In genomic region chr15:40844543-40844981, GRCh38 we compare ENCODE assay signal across 9 cellular contexts. TPM values are rescaled to one million over a fixed set of nuclear protein-coding genes. Genes with fewer than 3 reads are reported as not detected.
DNase-seq lines count a peak whose midpoint lies in the region; ATAC-seq and TF ChIP-seq lines count a peak whose summit lies in the region.
"Had no signal": no experiment of that assay in that cellular context is flagged by ENCODE, and none has a peak within 500 bp of the region (broad histone marks: within the 10 kb centered on the region; RNA-seq: fewer than 3 reads in every experiment).

No MANE protein-coding gene starts in this region.

- no peaks in the 10 kb centered on the region for H3K79me2 ChIP-seq in OCI-LY1 (ENCODE audit: insufficient read depth, low read length)

- H3K4me3 ChIP-seq in GM06990 (replicated peaks; ENCODE audit: low read depth, low read length) (peak overlapping the region; percentile 66), OCI-LY1 (ENCODE audit: low read depth, low read length, poor library complexity, severe bottlenecking) (peak overlapping the region; percentile 68), iPS-18a (ENCODE audit: low read length) (peak overlapping the region; percentile 76), WERI-Rb-1 (ENCODE audit: low read depth, low read length) (no peak overlapping the region)

- H3F3A ChIP-seq in OCI-LY1 (ENCODE audit: insufficient read depth, low read length): no peaks in the 10 kb centered on the region

- peak; percentile 68 for DNase-seq in GM06990 (ENCODE audit: extremely low read depth, insufficient read length)
- peak; percentile 64 for DNase-seq in activated naive CD8-positive, alpha-beta T cell treated with anti-CD3 and anti-CD28 coated beads, Interleukin-2, amount 10 ng/mL, durations not matched to agents 7 days and 5 days
- peak; percentile 20 to 32 for DNase-seq in stimulated activated CD4-positive, alpha-beta T cell treated with anti-CD3 and anti-CD28 coated beads, Interleukin-2, amount 100 ng/mL, for 48 hours
- no peak for DNase-seq in midbrain (lab: John Stamatoyannopoulos, UW)
- no peak for DNase-seq in WERI-Rb-1

- H3K27ac Mint-ChIP-seq in activated naive CD8-positive, alpha-beta T cell treated with anti-CD3 and anti-CD28 coated beads, Interleukin-2, amount 10 ng/mL, durations not matched to agents 7 days and 5 days: peak overlapping the region; percentile 66

- no peak for TF ChIP-seq CTCF in GM06990 (IDR thresholded peaks at IDR 0.05; ENCODE audit: insufficient read depth, low read length, poor library complexity, severe bottlenecking)
- TF ChIP-seq CTCF in OCI-LY1 (IDR thresholded peaks at IDR 0.05; ENCODE audit: low read length): no peak
- TF ChIP-seq CTCF in WERI-Rb-1 (IDR thresholded peaks at IDR 0.05; ENCODE audit: low read depth, low read length): no peak

- H3K36me3 ChIP-seq in GM06990 (ENCODE audit: control insufficient read depth, insufficient read depth, low read length) (no peaks in the 10 kb centered on the region), OCI-LY1 (ENCODE audit: insufficient read depth, low read length) (no peaks in the 10 kb centered on the region), iPS-18a (ENCODE audit: control insufficient read depth, low read depth, low read length) (no peaks in the 10 kb centered on the region), WERI-Rb-1 (no peaks in the 10 kb centered on the region)

- no peaks in the 10 kb centered on the region for H3K9me3 Mint-ChIP-seq in activated naive CD8-positive, alpha-beta T cell treated with anti-CD3 and anti-CD28 coated beads, Interleukin-2, amount 10 ng/mL, durations not matched to agents 7 days and 5 days

- peaks cover 2% of the 10 kb centered on the region for H3K36me3 Mint-ChIP-seq in activated naive CD8-positive, alpha-beta T cell treated with anti-CD3 and anti-CD28 coated beads, Interleukin-2, amount 10 ng/mL, durations not matched to agents 7 days and 5 days

- H3K4me3 Mint-ChIP-seq in activated naive CD8-positive, alpha-beta T cell treated with anti-CD3 and anti-CD28 coated beads, Interleukin-2, amount 10 ng/mL, durations not matched to agents 7 days and 5 days: peak overlapping the region; percentile 85

- POLR2A ChIA-PET in activated naive CD8-positive, alpha-beta T cell treated with anti-CD3 and anti-CD28 coated beads, Interleukin-2, amount 10 ng/mL, durations not matched to agents 7 days and 5 days (lab: Charles Lee): interaction anchor here (2.2 kb wide), 1 partner anchor 14 kb away, joined by 5 read pairs; no protein-coding TSS in a partner anchor

- H3K4me1 ChIP-seq in OCI-LY1 (ENCODE audit: insufficient read depth, low read length, severe bottlenecking) (peaks cover 37% of the 10 kb centered on the region), iPS-18a (ENCODE audit: control insufficient read depth, low read depth, low read length) (peaks cover 10% of the 10 kb centered on the region)

- H3K27ac ChIP-seq in OCI-LY1 (ENCODE audit: low read depth, low read length, poor library complexity, severe bottlenecking): no peak overlapping the region
- H3K27ac ChIP-seq in iPS-18a (ENCODE audit: low read length): no peak overlapping the region
- H3K27ac ChIP-seq in WERI-Rb-1: no peak overlapping the region

- H3K9ac ChIP-seq in OCI-LY1 (ENCODE audit: low read length): peak overlapping the region; percentile 70
- H3K9ac ChIP-seq in iPS-18a (ENCODE audit: low read length): peak overlapping the region; percentile 74

- peak overlapping the region; percentile 91 for H3K4me2 ChIP-seq in OCI-LY1 (ENCODE audit: low read length)

- H3K9me3 ChIP-seq in OCI-LY1 (ENCODE audit: low read length) (no peaks in the 10 kb centered on the region), iPS-18a (ENCODE audit: control insufficient read depth, low read depth, low read length) (no peaks in the 10 kb centered on the region), WERI-Rb-1 (ENCODE audit: severe bottlenecking) (no peaks in the 10 kb centered on the region)

- peaks cover 34% of the 10 kb centered on the region for H3K27me3 Mint-ChIP-seq in activated naive CD8-positive, alpha-beta T cell treated with anti-CD3 and anti-CD28 coated beads, Interleukin-2, amount 10 ng/mL, durations not matched to agents 7 days and 5 days

- H4K20me1 ChIP-seq in OCI-LY1 (ENCODE audit: insufficient read depth, low read length): no peaks in the 10 kb centered on the region

- H3K9me2 ChIP-seq in OCI-LY1 (ENCODE audit: low read depth, low read length): no peaks in the 10 kb centered on the region

- ATAC-seq in activated naive CD8-positive, alpha-beta T cell treated with anti-CD3 and anti-CD28 coated beads, Interleukin-2, amount 10 ng/mL, durations not matched to agents 7 days and 5 days (ENCODE audit: low read depth): peak; percentile 57
- ATAC-seq in GM19324 (IDR thresholded peaks at IDR 0.05; ENCODE audit: low FRiP score, unreplicated experiment): no peak

- H2AFZ ChIP-seq in OCI-LY1 (ENCODE audit: low read length): peak overlapping the region; percentile 18; the same call in 1 of the 2 replicates

- H3K27me3 ChIP-seq in GM06990 (replicated peaks; ENCODE audit: control insufficient read depth, insufficient read depth, low read length): no peaks in the 10 kb centered on the region; the same call in 1 of the 2 replicates
- H3K27me3 ChIP-seq in OCI-LY1 (ENCODE audit: insufficient read depth, low read length): no peaks in the 10 kb centered on the region
- peaks cover 34% of the 10 kb centered on the region for H3K27me3 ChIP-seq in iPS-18a (ENCODE audit: control insufficient read depth, insufficient read depth, low read length)
- H3K27me3 ChIP-seq in WERI-Rb-1 (ENCODE audit: insufficient read depth, low read depth, severe bottlenecking): no peaks in the 10 kb centered on the region

- H3K4me1 Mint-ChIP-seq in activated naive CD8-positive, alpha-beta T cell treated with anti-CD3 and anti-CD28 coated beads, Interleukin-2, amount 10 ng/mL, durations not matched to agents 7 days and 5 days: peaks cover 24% of the 10 kb centered on the region

RNA-seq across cellular contexts. Expression of gene SPINT1, which starts 0.7 kb away (rescaled TPM):
- 1 to 10 TPM; 6.6 to 7.3 TPM for total RNA-seq in activated naive CD8-positive, alpha-beta T cell treated with anti-CD3 and anti-CD28 coated beads, Interleukin-2, amount 10 ng/mL, durations not matched to agents 7 days and 5 days

RNA-seq across cellular contexts. Expression of gene PPP1R14D, which starts 16.1 kb away (rescaled TPM):
- not detected for total RNA-seq in activated naive CD8-positive, alpha-beta T cell treated with anti-CD3 and anti-CD28 coated beads, Interleukin-2, amount 10 ng/mL, durations not matched to agents 7 days and 5 days
- total RNA-seq: NCI-H460 had no signal

RNA-seq across cellular contexts. Expression of gene RHOV, which starts 29.5 kb away (rescaled TPM):
- not detected for total RNA-seq in activated naive CD8-positive, alpha-beta T cell treated with anti-CD3 and anti-CD28 coated beads, Interleukin-2, amount 10 ng/mL, durations not matched to agents 7 days and 5 days

RNA-seq across cellular contexts. Expression of gene DNAJC17, which starts 37.3 kb away (rescaled TPM):
- total RNA-seq in activated naive CD8-positive, alpha-beta T cell treated with anti-CD3 and anti-CD28 coated beads, Interleukin-2, amount 10 ng/mL, durations not matched to agents 7 days and 5 days: 10 to 100 TPM; 45.6 to 47.2 TPM

RNA-seq across cellular contexts. Expression of gene ZFYVE19, which starts 37.7 kb away (rescaled TPM):
- total RNA-seq in activated naive CD8-positive, alpha-beta T cell treated with anti-CD3 and anti-CD28 coated beads, Interleukin-2, amount 10 ng/mL, durations not matched to agents 7 days and 5 days: 10 to 100 TPM; 30.1 to 31.7 TPM

Comparison
In these comparisons a context has a peak if more than half of its experiments do, and no peak if none do; other contexts are left out.
1. DNase-seq: peak in GM06990 (single experiment), activated naive CD8-positive, alpha-beta T cell treated with anti-CD3 and anti-CD28 coated beads, Interleukin-2, amount 10 ng/mL, durations not matched to agents 7 days and 5 days (single experiment) and stimulated activated CD4-positive, alpha-beta T cell treated with anti-CD3 and anti-CD28 coated beads, Interleukin-2, amount 100 ng/mL, for 48 hours (2 of 2); none in midbrain (single experiment) and WERI-Rb-1 (single experiment).